In genomic region chr16:87965973-87966667, GRCh38 we compare ENCODE assay signal across 9 cellular contexts. TPM values are rescaled to one million over a fixed set of nuclear protein-coding genes. Genes with fewer than 3 reads are reported as not detected.
DNase-seq lines count a peak whose midpoint lies in the region; ATAC-seq and TF ChIP-seq lines count a peak whose summit lies in the region.
"Had no signal": no experiment of that assay in that cellular context is flagged by ENCODE, and none has a peak within 500 bp of the region (broad histone marks: within the 10 kb centered on the region; RNA-seq: fewer than 3 reads in every experiment).

No MANE protein-coding gene starts in this region.

- TF ChIP-seq POLR2A in ovary (IDR thresholded peaks at IDR 0.05), result no peak

- DNase-seq in BJ (ENCODE audit: low read depth) (peak; percentile 71), fibroblast of lung (ENCODE audit: low read depth in 2 of 2) (peak; percentile 83 to 87), ovary (no peak), AML-193 (lab: John Stamatoyannopoulos, UW) (no peak), nucleus accumbens (lab: John Stamatoyannopoulos, UW) (no peak), NCI-H1436 treated with DMSO at 0.1 percent for 48 hours (lab: John Stamatoyannopoulos, UW) (no peak)
- DNase-seq in T-helper 2 cell treated with Interferon-gamma antibody and Interleukin-4, amounts not matched to agents 5 μg/mL and 100 μg/mL, for 36 hours (ENCODE audit: low spot score), result no peak
- DNase-seq: HCEC 1CT had no signal

- CTCF ChIA-PET in BJ (lab: Yijun Ruan, JAX), result interaction anchor here (1.6 kb wide), 1 partner anchor 10 kb away, joined by 4 read pairs; no protein-coding TSS in a partner anchor

- no peak for TF ChIP-seq EP300 in ovary (IDR thresholded peaks at IDR 0.05)

- H3K9ac ChIP-seq in fibroblast of lung (ENCODE audit: insufficient read depth, low read length), result no peak overlapping the region

- H3K36me3 ChIP-seq in BJ (ENCODE audit: control insufficient read depth, insufficient read depth, low read length) (peaks cover 1% of the 10 kb centered on the region; the same call in 1 of the 2 replicates), fibroblast of lung (ENCODE audit: control insufficient read depth, insufficient read depth, low read length) (no peaks in the 10 kb centered on the region), ovary (no peaks in the 10 kb centered on the region)

- H3K27ac ChIP-seq in fibroblast of lung (ENCODE audit: insufficient read depth, low read length) (peak overlapping the region; percentile 72), ovary (peak overlapping the region; percentile 6 to 82)

- H4K20me1 ChIP-seq in fibroblast of lung (ENCODE audit: control insufficient read depth, extremely low read depth, insufficient read depth, low read length), result no peaks in the 10 kb centered on the region

- peaks cover 10% of the 10 kb centered on the region for H3K4me1 ChIP-seq in fibroblast of lung (ENCODE audit: control insufficient read depth, extremely low read depth, insufficient read depth, low read length)
- peaks cover 17% of the 10 kb centered on the region for H3K4me1 ChIP-seq in ovary (ENCODE audit: insufficient read depth)

- peaks cover 12% of the 10 kb centered on the region for H3K9me3 Mint-ChIP-seq in T-helper 2 cell treated with Interferon-gamma antibody and Interleukin-4, amounts not matched to agents 5 μg/mL and 100 μg/mL, for 36 hours

- no peak for TF ChIP-seq CTCF in BJ (IDR thresholded peaks at IDR 0.05; ENCODE audit: insufficient read depth, low read depth, low read length)
- TF ChIP-seq CTCF in fibroblast of lung (conservative IDR thresholded peaks at IDR 0.05 in 1 of 2, IDR thresholded peaks at IDR 0.05 in 1 of 2; ENCODE audit: low read depth in 1 of 2, low read length in 2 of 2), result no peak
- no peak for TF ChIP-seq CTCF in ovary (IDR thresholded peaks at IDR 0.05)

- H3K27me3 ChIP-seq in BJ (ENCODE audit: control insufficient read depth, insufficient read depth, low read length) (no peaks in the 10 kb centered on the region), fibroblast of lung (ENCODE audit: control insufficient read depth, insufficient read depth, low read length) (no peaks in the 10 kb centered on the region), ovary (no peaks in the 10 kb centered on the region)

- H3K27me3 Mint-ChIP-seq in T-helper 2 cell treated with Interferon-gamma antibody and Interleukin-4, amounts not matched to agents 5 μg/mL and 100 μg/mL, for 36 hours (ENCODE audit: low read depth), result no peaks in the 10 kb centered on the region

- H3K27ac Mint-ChIP-seq in T-helper 2 cell treated with Interferon-gamma antibody and Interleukin-4, amounts not matched to agents 5 μg/mL and 100 μg/mL, for 36 hours, result no peak overlapping the region

- peak; percentile 69 for ATAC-seq in SK-N-SH treated with all-trans-retinoic acid at 6 μM for 48 hours

- H3K9me3 ChIP-seq in fibroblast of lung (ENCODE audit: control insufficient read depth, insufficient read depth, low read depth, low read length) (no peaks in the 10 kb centered on the region), ovary (no peaks in the 10 kb centered on the region)

- intact Hi-C loops in ovary (cut with DNase I), result no loop called here

- WGBS in ovary, 3 donors, result 56 to 62% (median 60%) methylated on average over 7 of the region's 7 CpGs

- H3K4me3 ChIP-seq in BJ (ENCODE audit: low read depth, low read length), result no peak overlapping the region
- H3K4me3 ChIP-seq in fibroblast of lung (replicated peaks in 1 of 4; ENCODE audit: control extremely low read depth in 1 of 4, insufficient read depth in 1 of 4, low read depth in 3 of 4, low read length in 4 of 4), result peak overlapping the region in 1 of 4 experiments; percentile 24
- no peak overlapping the region for H3K4me3 ChIP-seq in ovary

- H3K4me1 Mint-ChIP-seq in T-helper 2 cell treated with Interferon-gamma antibody and Interleukin-4, amounts not matched to agents 5 μg/mL and 100 μg/mL, for 36 hours (ENCODE audit: low read depth), result peaks cover 36% of the 10 kb centered on the region

- peaks cover 29% of the 10 kb centered on the region for H3K36me3 Mint-ChIP-seq in T-helper 2 cell treated with Interferon-gamma antibody and Interleukin-4, amounts not matched to agents 5 μg/mL and 100 μg/mL, for 36 hours (ENCODE audit: low read depth)

- peaks cover 31% of the 10 kb centered on the region for H3K79me2 ChIP-seq in fibroblast of lung (ENCODE audit: control insufficient read depth, insufficient read depth, low read length)

- POLR2A ChIA-PET in BJ (lab: Charles Lee), result interaction anchor here (0.5 kb wide), 1 partner anchor 670 kb away, joined by 6 read pairs; no protein-coding TSS in a partner anchor

- H3K4me2 ChIP-seq in fibroblast of lung (ENCODE audit: extremely low read depth, insufficient read depth, low read length), result peak overlapping the region; percentile 72

- H2AFZ ChIP-seq in fibroblast of lung (ENCODE audit: low read length), result no peak overlapping the region

- H3K4me3 Mint-ChIP-seq in T-helper 2 cell treated with Interferon-gamma antibody and Interleukin-4, amounts not matched to agents 5 μg/mL and 100 μg/mL, for 36 hours, result no peak overlapping the region

TF ChIP-seq in SK-N-SH treated with all-trans-retinoic acid at 6 μM for 48 hours, 23 proteins besides CTCF, POLR2A, EP300 and RAD21:
- TF ChIP-seq TCF4 (CRISPR knock-in tag; IDR thresholded peaks at IDR 0.05; ENCODE audit: borderline replicate concordance), result peak; percentile 47; the same call in 1 of the 2 replicates
- no peak for TF ChIP-seq PPARA (CRISPR knock-in tag; IDR thresholded peaks at IDR 0.05; ENCODE audit: borderline replicate concordance)

RNA-seq across cellular contexts. Expression of gene BANP, which starts 14.9 kb away (rescaled TPM):
- 11.4 and 16.5 TPM in 2 replicates for polyA plus RNA-seq in BJ (2011; rRNA removed)
- polyA minus RNA-seq in BJ (2011; rRNA and poly(A)+ RNA removed), result 22.2 and 24.1 TPM in 2 replicates
- total RNA-seq in fibroblast of lung, result 28.0 and 31.0 TPM in 2 replicates
- 9.3 and 12.2 TPM in 2 replicates for polyA plus RNA-seq in fibroblast of lung
- polyA plus RNA-seq in fibroblast of lung (2012), result 6.0 and 8.8 TPM in 2 replicates
- polyA minus RNA-seq in fibroblast of lung (ENCODE audit: low replicate concordance), result 20.4 and 30.4 TPM in 2 replicates
- total RNA-seq in ovary, result 10 to 100 TPM; 22.2 to 48.6 (median 35.3) TPM
- polyA plus RNA-seq in ovary, result 10 to 100 TPM; 14.8 to 20.7 TPM

RNA-seq across cellular contexts. Expression of gene CA5A, which starts 29.8 kb away (rescaled TPM):
- polyA plus RNA-seq in BJ (2011; rRNA removed) (not detected in 2 replicates), fibroblast of lung (not detected in 2 replicates), ovary (under 1 TPM; 0.02 to 0.05 TPM)
- not detected in 2 replicates for polyA minus RNA-seq in BJ (2011; rRNA and poly(A)+ RNA removed)
- total RNA-seq in fibroblast of lung (not detected in 2 replicates), ovary (not detected)
- not detected in 2 replicates for polyA plus RNA-seq in fibroblast of lung (2012)
- polyA minus RNA-seq in fibroblast of lung (ENCODE audit: low replicate concordance), result not detected in 2 replicates

Comparison
In these comparisons a context has a peak if more than half of its experiments do, and no peak if none do; other contexts are left out.
1. DNase-seq: peak in BJ (single experiment) and fibroblast of lung (2 of 2); none in ovary (0 of 5), AML-193 (0 of 2), T-helper 2 cell treated with Interferon-gamma antibody and Interleukin-4, amounts not matched to agents 5 μg/mL and 100 μg/mL, for 36 hours (single experiment), nucleus accumbens (0 of 56) and NCI-H1436 treated with DMSO at 0.1 percent for 48 hours (single experiment).